In genomic region chr2:218024871-218025270, GRCh38 we compare ENCODE assay signal across 1 cellular context.
TF ChIP-seq lines count a peak whose summit lies in the region.

No MANE protein-coding gene starts in this region.

TF ChIP-seq in SK-N-SH treated with all-trans-retinoic acid at 6 μM for 48 hours, 23 proteins besides CTCF, POLR2A, EP300 and RAD21 (continued from another document):
- TF ChIP-seq CSRNP3 (CRISPR knock-in tag; IDR thresholded peaks at IDR 0.05) (no peak), RARB (CRISPR knock-in tag; IDR thresholded peaks at IDR 0.05) (no peak), SNAI2 (CRISPR knock-in tag; IDR thresholded peaks at IDR 0.05) (no peak), BACH2 (CRISPR knock-in tag; IDR thresholded peaks at IDR 0.05; ENCODE audit: borderline replicate concordance) (no peak), POU6F1 (CRISPR knock-in tag; IDR thresholded peaks at IDR 0.05; ENCODE audit: borderline replicate concordance, low read depth) (no peak), ZC3H10 (CRISPR knock-in tag; IDR thresholded peaks at IDR 0.05) (no peak), TOX (CRISPR knock-in tag; IDR thresholded peaks at IDR 0.05; ENCODE audit: borderline replicate concordance) (no peak), OSR1 (CRISPR knock-in tag; IDR thresholded peaks at IDR 0.05) (no peak), ZFP3 (CRISPR knock-in tag; IDR thresholded peaks at IDR 0.05) (no peak), ZNF70 (CRISPR knock-in tag; IDR thresholded peaks at IDR 0.05) (no peak), TSHZ2 (CRISPR knock-in tag; IDR thresholded peaks at IDR 0.05) (no peak), ZFP30 (CRISPR knock-in tag; IDR thresholded peaks at IDR 0.05) (no peak), PPARA (CRISPR knock-in tag; IDR thresholded peaks at IDR 0.05; ENCODE audit: borderline replicate concordance) (no peak), ESRRG (CRISPR knock-in tag; IDR thresholded peaks at IDR 0.05) (no peak)
TF ChIP-seq in SK-N-SH treated with all-trans-retinoic acid at 6 μM for 48 hours: peak in this region for 0.
